Comparison of ENCODE assay signal across 9 cellular contexts in genomic region chr13:61247149-61247936, GRCh38.
A peak's percentile ranks its signal among the peaks of the same experiment; 100 is the strongest.
DNase-seq lines count a peak whose midpoint lies in the region; ATAC-seq, FAIRE-seq and TF ChIP-seq lines count a peak whose summit lies in the region.
"Had no signal": no experiment of that assay in that cellular context is flagged by ENCODE, and none has a peak within 500 bp of the region (broad histone marks: within the 10 kb centered on the region; RNA-seq: fewer than 3 reads in every experiment).

No MANE protein-coding gene starts in this region.

- no peak for FAIRE-seq in HTR-8/SVneo (lab: Jason Lieb, UNC)

- ATAC-seq in GM19395 (IDR thresholded peaks at IDR 0.05; ENCODE audit: unreplicated experiment), result peak; percentile 74
- ATAC-seq in HG02973 (IDR thresholded peaks at IDR 0.05; ENCODE audit: unreplicated experiment), result peak; percentile 90

- POLR2A ChIA-PET in GM10248 (lab: Yijun Ruan, JAX), result no interaction called here

- H3K4me2 ChIP-seq in OCI-LY3 (ENCODE audit: low read length), result peak overlapping the region; percentile 38

- CTCF ChIA-PET in GM10248 (lab: Yijun Ruan, JAX), result interaction anchor here (1.2 to 1.6 kb wide), 3 partner anchors 8 to 122 kb away, joined by 3 to 4 read pairs (median 4); no protein-coding TSS in a partner anchor

- peaks cover 23% of the 10 kb centered on the region for H3K36me3 ChIP-seq in OCI-LY3 (replicated peaks; ENCODE audit: low read depth, low read length)
- H3K36me3 ChIP-seq in breast epithelium, result no peaks in the 10 kb centered on the region

- H3K9me3 ChIP-seq in OCI-LY3 (ENCODE audit: insufficient read depth, low read length), result no peaks in the 10 kb centered on the region
- peaks cover 0 to 5% of the 10 kb centered on the region in 2 donors for H3K9me3 ChIP-seq in breast epithelium

- intact Hi-C loops in breast epithelium (cut with DNase I; ENCODE audit: low total_unique reads), result loop anchor here (5.0 to 10.0 kb wide), 2 partner anchors 600 to 637 kb away; no protein-coding TSS in a partner anchor

- H3K79me2 ChIP-seq in OCI-LY3 (ENCODE audit: low read length), result no peaks in the 10 kb centered on the region

- H3K27ac ChIP-seq in OCI-LY3 (ENCODE audit: low read length) (peak overlapping the region; percentile 58), breast epithelium (no peak overlapping the region)

- no peaks in the 10 kb centered on the region for H3K27me3 ChIP-seq in OCI-LY3 (ENCODE audit: low read depth, low read length)
- no peaks in the 10 kb centered on the region for H3K27me3 ChIP-seq in breast epithelium

- no peaks in the 10 kb centered on the region for H4K20me1 ChIP-seq in OCI-LY3 (ENCODE audit: insufficient read depth, low read length)

- peak overlapping the region; percentile 79 for H2AFZ ChIP-seq in OCI-LY3 (ENCODE audit: low read depth, low read length)

- TF ChIP-seq POLR2A in breast epithelium (IDR thresholded peaks at IDR 0.05), result no peak

- no peak for TF ChIP-seq CTCF in GM10248 (IDR thresholded peaks at IDR 0.05; ENCODE audit: control extremely low read depth, extremely low read depth, low read depth, missing control alignments)
- TF ChIP-seq CTCF in OCI-LY3 (IDR thresholded peaks at IDR 0.05; ENCODE audit: low read depth, low read length), result peak; percentile 46
- TF ChIP-seq CTCF in breast epithelium (IDR thresholded peaks at IDR 0.05), result no peak

- H3K4me1 ChIP-seq in OCI-LY3 (ENCODE audit: low read length), result peaks cover 44% of the 10 kb centered on the region
- no peaks in the 10 kb centered on the region for H3K4me1 ChIP-seq in breast epithelium

- H3K9ac ChIP-seq in OCI-LY3 (ENCODE audit: low read length), result peak overlapping the region; percentile 28; the same call in 1 of the 2 replicates

- DNase-seq in GM10248 (ENCODE audit: extremely low spot score) (peak; percentile 3), HTR-8/SVneo (ENCODE audit: insufficient read length, low spot score) (no peak), NCI-H1092 (lab: John Stamatoyannopoulos, UW) (no peak), breast epithelium (ENCODE audit: low spot score in 2 of 2) (no peak)
- DNase-seq in stimulated activated CD4-positive, alpha-beta T cell treated with anti-CD3 and anti-CD28 coated beads, Interleukin-15, amount 100 ng/mL, for 24 hours, result no peak
- DNase-seq: central memory CD4-positive, alpha-beta T cell had no signal

- no peak overlapping the region for H3K4me3 ChIP-seq in OCI-LY3 (ENCODE audit: low read length)
- H3K4me3 ChIP-seq in breast epithelium, result no peak overlapping the region
